ENCODE assay signal across 11 cellular contexts in genomic region chr13:28753946-28754345, GRCh38. TPM values are rescaled to one million over a fixed set of nuclear protein-coding genes. Genes with fewer than 3 reads are reported as not detected.
A peak's percentile ranks its signal among the peaks of the same experiment; 100 is the strongest.
DNase-seq lines count a peak whose midpoint lies in the region; ATAC-seq and TF ChIP-seq lines count a peak whose summit lies in the region.
"Had no signal": no experiment of that assay in that cellular context is flagged by ENCODE, and none has a peak within 500 bp of the region (broad histone marks: within the 10 kb centered on the region; RNA-seq: fewer than 3 reads in every experiment).

No MANE protein-coding gene starts in this region.

- intact Hi-C loops in activated CD4-positive, alpha-beta memory T cell treated with anti-CD3 and anti-CD28 coated beads for 36 hours (cut with micrococcal nuclease): no loop called here

- peaks cover 11% of the 10 kb centered on the region for H3K9me3 ChIP-seq in DND-41 (ENCODE audit: insufficient read depth, low read length, severe bottlenecking)

- H3K27me3 Mint-ChIP-seq in neural crest cell (ENCODE audit: low read depth): no peaks in the 10 kb centered on the region
- H3K27me3 Mint-ChIP-seq in activated CD4-positive, alpha-beta memory T cell treated with anti-CD3 and anti-CD28 coated beads for 36 hours: no peaks in the 10 kb centered on the region

- POLR2A ChIA-PET in RWPE1 (lab: Yijun Ruan, JAX; ENCODE audit: low non-redundant PET): no interaction called here
- POLR2A ChIA-PET in activated CD4-positive, alpha-beta memory T cell treated with anti-CD3 and anti-CD28 coated beads for 36 hours (lab: Charles Lee): no interaction called here

- H3K27me3 ChIP-seq in DND-41 (ENCODE audit: insufficient read depth, low read length, poor library complexity): no peaks in the 10 kb centered on the region

- no peak overlapping the region for H3K4me3 ChIP-seq in DND-41 (ENCODE audit: low read depth in 1 of 2, low read length in 2 of 2)

- no peaks in the 10 kb centered on the region for H3K36me3 ChIP-seq in DND-41 (ENCODE audit: insufficient read depth, low read length)

- CTCF ChIA-PET in RWPE1 (lab: Yijun Ruan, JAX): no interaction called here
- CTCF ChIA-PET in activated CD4-positive, alpha-beta memory T cell treated with anti-CD3 and anti-CD28 coated beads for 36 hours (lab: Charles Lee): interaction anchor here (0.6 kb wide), 1 partner anchor 166 kb away, joined by 3 read pairs; no protein-coding TSS in a partner anchor

- peak overlapping the region; percentile 90 for H3K27ac Mint-ChIP-seq in neural crest cell (ENCODE audit: unreplicated experiment)
- H3K27ac Mint-ChIP-seq in activated CD4-positive, alpha-beta memory T cell treated with anti-CD3 and anti-CD28 coated beads for 36 hours: no peak overlapping the region

- H3K4me1 ChIP-seq in DND-41 (ENCODE audit: insufficient read depth, low read length): peaks cover 31% of the 10 kb centered on the region

- peaks cover 5% of the 10 kb centered on the region for H3K9me3 Mint-ChIP-seq in neural crest cell
- peaks cover 13% of the 10 kb centered on the region for H3K9me3 Mint-ChIP-seq in activated CD4-positive, alpha-beta memory T cell treated with anti-CD3 and anti-CD28 coated beads for 36 hours

- peaks cover 19% of the 10 kb centered on the region for H3K4me1 Mint-ChIP-seq in neural crest cell
- peaks cover 14% of the 10 kb centered on the region for H3K4me1 Mint-ChIP-seq in activated CD4-positive, alpha-beta memory T cell treated with anti-CD3 and anti-CD28 coated beads for 36 hours (ENCODE audit: low read depth)

- no peak overlapping the region for H3K4me2 ChIP-seq in DND-41 (ENCODE audit: insufficient read depth, low read length)

- H3K9ac ChIP-seq in DND-41 (ENCODE audit: low read depth, low read length): no peak overlapping the region; the same call in 1 of the 2 replicates

- ATAC-seq in DND-41 (ENCODE audit: insufficient read depth, low read depth) (no peak), GM21515 (IDR thresholded peaks at IDR 0.05; ENCODE audit: unreplicated experiment) (no peak)

- no peaks in the 10 kb centered on the region for H4K20me1 ChIP-seq in DND-41 (ENCODE audit: insufficient read depth, low read length)

- no peak overlapping the region for H3K4me3 Mint-ChIP-seq in neural crest cell
- no peak overlapping the region for H3K4me3 Mint-ChIP-seq in activated CD4-positive, alpha-beta memory T cell treated with anti-CD3 and anti-CD28 coated beads for 36 hours
- H3K4me3 Mint-ChIP-seq: activated naive CD4-positive, alpha-beta T cell treated with anti-CD3 and anti-CD28 coated beads, Interleukin-2, amount 10 ng/mL, durations not matched to agents 7 days and 5 days had no signal

- peak overlapping the region; percentile 57 for H2AFZ ChIP-seq in DND-41 (ENCODE audit: low read depth, low read length)

- DNase-seq in DND-41 (no peak), RWPE1 (ENCODE audit: low spot score) (no peak), epithelial cell of prostate (ENCODE audit: low read depth, low spot score) (no peak), neural crest cell (ENCODE audit: low read depth, low spot score) (no peak), NCI-H1105 treated with DMSO at 0.1 percent for 48 hours (lab: John Stamatoyannopoulos, UW) (no peak)
- no peak for DNase-seq in activated CD8-positive, alpha-beta memory T cell treated with anti-CD3 and anti-CD28 coated beads, Interleukin-2, amount 50 U/mL, for 48 hours
- DNase-seq in activated CD4-positive, alpha-beta memory T cell treated with anti-CD3 and anti-CD28 coated beads for 36 hours: no peak
- DNase-seq: activated naive CD4-positive, alpha-beta T cell treated with anti-CD3 and anti-CD28 coated beads, Interleukin-2, amount 10 ng/mL, durations not matched to agents 7 days and 5 days; effector CD8-positive, alpha-beta T cell; naive B cell had no signal

- no peaks in the 10 kb centered on the region for H3K79me2 ChIP-seq in DND-41 (ENCODE audit: insufficient read depth, low read length)

- H3K27ac ChIP-seq in DND-41 (ENCODE audit: low read length): peak overlapping the region; percentile 84
- H3K27ac ChIP-seq in RWPE1: peak overlapping the region; percentile 60
- peak overlapping the region; percentile 19 for H3K27ac ChIP-seq in epithelial cell of prostate

- H3K36me3 Mint-ChIP-seq in neural crest cell (ENCODE audit: low read depth): peaks cover 5% of the 10 kb centered on the region
- peaks cover 4% of the 10 kb centered on the region for H3K36me3 Mint-ChIP-seq in activated CD4-positive, alpha-beta memory T cell treated with anti-CD3 and anti-CD28 coated beads for 36 hours

- TF ChIP-seq CTCF in DND-41 (IDR thresholded peaks at IDR 0.05; ENCODE audit: borderline replicate concordance, extremely low read depth, low read length, poor library complexity, severe bottlenecking) (no peak), RWPE1 (conservative IDR thresholded peaks at IDR 0.05; ENCODE audit: low read depth) (no peak), neural crest cell (conservative IDR thresholded peaks at IDR 0.05) (no peak)

RNA-seq across cellular contexts. Expression of gene SLC46A3, which starts 35.2 kb away (rescaled TPM):
- total RNA-seq in neural crest cell: 0.75 and 0.82 TPM in 2 replicates
- total RNA-seq in activated CD4-positive, alpha-beta memory T cell treated with anti-CD3 and anti-CD28 coated beads for 36 hours: 1 to 10 TPM; 3.4 to 3.8 TPM

Comparison
In these comparisons a context has a peak if more than half of its experiments do, and no peak if none do; other contexts are left out.
1. H3K27ac ChIP-seq: peak in every context shown above with its lines; median percentile 84 in DND-41; 60 in RWPE1; 19 in epithelial cell of prostate.